8 cellular contexts compared by ENCODE assay signal in the genomic region with DNA sequence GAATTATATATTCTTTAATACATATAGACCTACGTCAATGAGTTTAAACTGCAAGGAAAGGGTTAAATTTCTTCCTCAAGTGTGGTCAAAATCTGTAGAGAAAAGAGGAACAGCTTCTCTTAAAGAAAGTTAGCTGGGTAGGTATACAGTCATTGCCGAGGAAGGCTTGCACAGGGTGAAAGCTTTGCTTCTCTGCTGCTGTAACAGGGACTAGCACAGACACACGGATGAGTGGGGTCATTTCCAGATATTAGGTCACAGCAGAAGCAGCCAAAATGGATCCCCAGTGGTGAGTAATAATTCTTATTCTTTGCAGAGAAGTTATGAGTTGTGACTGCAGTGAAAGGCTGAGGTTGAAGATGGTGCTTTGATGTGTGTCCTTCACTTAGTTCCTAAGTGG. TPM values are rescaled to one million over a fixed set of nuclear protein-coding genes. Genes with fewer than 3 reads are reported as not detected.
DNase-seq lines count a peak whose midpoint lies in the region; ATAC-seq, FAIRE-seq and TF ChIP-seq lines count a peak whose summit lies in the region.

A gene with protein sequence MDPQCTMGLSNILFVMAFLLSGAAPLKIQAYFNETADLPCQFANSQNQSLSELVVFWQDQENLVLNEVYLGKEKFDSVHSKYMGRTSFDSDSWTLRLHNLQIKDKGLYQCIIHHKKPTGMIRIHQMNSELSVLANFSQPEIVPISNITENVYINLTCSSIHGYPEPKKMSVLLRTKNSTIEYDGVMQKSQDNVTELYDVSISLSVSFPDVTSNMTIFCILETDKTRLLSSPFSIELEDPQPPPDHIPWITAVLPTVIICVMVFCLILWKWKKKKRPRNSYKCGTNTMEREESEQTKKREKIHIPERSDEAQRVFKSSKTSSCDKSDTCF (plus strand): TSS at position 148 of the 400 bp plus-strand sequence. CDS start 128 bp downstream, at position 276.

- no peaks in the 10 kb centered on the region for H3K27me3 ChIP-seq in right cardiac atrium (ENCODE audit: control insufficient read depth, insufficient read depth)
- H3K27me3 ChIP-seq in CD8-positive, alpha-beta memory T cell (ENCODE audit: insufficient read depth, low read length, poor library complexity, severe bottlenecking): peaks cover 3% of the 10 kb centered on the region
- H3K27me3 ChIP-seq in vagina: no peaks in the 10 kb centered on the region

- peak within 1 kb of the TSS; percentile 2 to 47 (median 46) for H3K27ac Mint-ChIP-seq in IgD-negative memory B cell
- no peak within 1 kb of the TSS for H3K27ac Mint-ChIP-seq in CD8-positive, alpha-beta memory T cell

- peaks cover 3% of the 10 kb centered on the region for H3K27me3 Mint-ChIP-seq in IgD-negative memory B cell
- H3K27me3 Mint-ChIP-seq in CD8-positive, alpha-beta memory T cell: peaks cover 5 to 41% of the 10 kb centered on the region in 2 donors

- H3K4me3 ChIP-seq in right cardiac atrium (ENCODE audit: low read length) (peak within 1 kb of the TSS; percentile 20), vagina (no peak within 1 kb of the TSS)
- H3K4me3 ChIP-seq in CD8-positive, alpha-beta memory T cell (ENCODE audit: low read length): no peak within 1 kb of the TSS

- H3K9me3 Mint-ChIP-seq in IgD-negative memory B cell: no peaks in the 10 kb centered on the region
- H3K9me3 Mint-ChIP-seq in CD8-positive, alpha-beta memory T cell: peaks cover 0 to 1% (median 0%) of the 10 kb centered on the region in 5 donors

- FAIRE-seq in GM12892 (lab: Jason Lieb, UNC): peak; percentile 96

- no peaks in the 10 kb centered on the region for H3K36me3 ChIP-seq in CD8-positive, alpha-beta memory T cell (ENCODE audit: insufficient read depth, low read length)
- no peaks in the 10 kb centered on the region for H3K36me3 ChIP-seq in vagina

- peaks cover 25% of the 10 kb centered on the region for H3K36me3 Mint-ChIP-seq in IgD-negative memory B cell
- H3K36me3 Mint-ChIP-seq in CD8-positive, alpha-beta memory T cell: no peaks in the 10 kb centered on the region

- no peaks in the 10 kb centered on the region for H3K4me1 ChIP-seq in right cardiac atrium (ENCODE audit: control insufficient read depth, insufficient read depth, low read length)
- no peaks in the 10 kb centered on the region for H3K4me1 ChIP-seq in CD8-positive, alpha-beta memory T cell (ENCODE audit: insufficient read depth, low read length)
- no peaks in the 10 kb centered on the region for H3K4me1 ChIP-seq in vagina

- TF ChIP-seq POLR2A in GM12892 (IDR thresholded peaks at IDR 0.05; ENCODE audit: low read depth, low read length) (peak; percentile 64), vagina (IDR thresholded peaks at IDR 0.05) (no peak)

- H3K4me1 Mint-ChIP-seq in IgD-negative memory B cell: peaks cover 24 to 46% (median 39%) of the 10 kb centered on the region in 3 donors
- no peaks in the 10 kb centered on the region for H3K4me1 Mint-ChIP-seq in CD8-positive, alpha-beta memory T cell

- peak; percentile 28 for DNase-seq in GM12892 (ENCODE audit: insufficient read length)
- no peak for DNase-seq in right cardiac atrium
- no peak for DNase-seq in cerebellar cortex (ENCODE audit: low spot score)
- no peak for DNase-seq in CD8-positive, alpha-beta memory T cell
- DNase-seq in vagina (ENCODE audit: extremely low spot score in 2 of 2): no peak
- DNase-seq in NCI-H2227 treated with DMSO at 0.1 percent for 48 hours (lab: John Stamatoyannopoulos, UW): no peak

- H3K27ac ChIP-seq in right cardiac atrium (ENCODE audit: low read length) (no peak within 1 kb of the TSS), vagina (no peak within 1 kb of the TSS)
- H3K27ac ChIP-seq in CD8-positive, alpha-beta memory T cell (ENCODE audit: low read depth, low read length): no peak within 1 kb of the TSS

- no peak for TF ChIP-seq CTCF in vagina (IDR thresholded peaks at IDR 0.05)

- no peaks in the 10 kb centered on the region for H3K9me3 ChIP-seq in right cardiac atrium (ENCODE audit: control insufficient read depth, low read length)
- H3K9me3 ChIP-seq in CD8-positive, alpha-beta memory T cell (ENCODE audit: low read length): no peaks in the 10 kb centered on the region
- H3K9me3 ChIP-seq in vagina: no peaks in the 10 kb centered on the region

- POLR2A ChIA-PET in CD8-positive, alpha-beta memory T cell (lab: Charles Lee): no interaction called here

- 43% methylated on average over 3 of the region's 3 CpGs for WGBS in right cardiac atrium

- intact Hi-C loops in right cardiac atrium (cut with DNase I) (no loop called here), vagina (cut with DNase I) (no loop called here)

- peak within 1 kb of the TSS; percentile 53 to 96 (median 88) for H3K4me3 Mint-ChIP-seq in IgD-negative memory B cell
- no peak within 1 kb of the TSS for H3K4me3 Mint-ChIP-seq in CD8-positive, alpha-beta memory T cell

- CTCF ChIA-PET in CD8-positive, alpha-beta memory T cell (lab: Charles Lee): interaction anchor here (0.6 kb wide), 1 partner anchor 272 kb away, joined by 3 read pairs; no protein-coding TSS in a partner anchor

- ATAC-seq in GM21528 (IDR thresholded peaks at IDR 0.05; ENCODE audit: low FRiP score, unreplicated experiment) (peak; percentile 90), right cardiac atrium (peak in 1 of 2 donors; percentile 59)

RNA-seq across cellular contexts. Expression of the gene that starts here (rescaled TPM):
- polyA plus RNA-seq in GM12892 (2012; ENCODE audit: missing spikeins): 21.2 TPM
- polyA plus RNA-seq in IgD-negative memory B cell: 85.1 TPM
- total RNA-seq in right cardiac atrium: 1 to 10 TPM; 3.1 to 5.4 (median 5.1) TPM
- polyA plus RNA-seq in right cardiac atrium: 0.91 TPM
- total RNA-seq in CD8-positive, alpha-beta memory T cell: 1 to 10 TPM in 1 of 2 experiments, under 1 TPM in 1; 0.95 to 1.2 TPM
- polyA plus RNA-seq in CD8-positive, alpha-beta memory T cell: not detected
- total RNA-seq in vagina: 0.98 TPM

Comparison
In these comparisons a context has a peak if more than half of its experiments do, and no peak if none do; other contexts are left out.
1. RNA of the gene that starts here (polyA plus RNA-seq): 85.1 TPM in IgD-negative memory B cell (single experiment); 0.91 TPM in right cardiac atrium (single experiment) and not detected in CD8-positive, alpha-beta memory T cell (single experiment); every median in the first group is over 10 times any median in the second.
2. H3K27ac Mint-ChIP-seq: peak in IgD-negative memory B cell (3 of 3); none in CD8-positive, alpha-beta memory T cell (0 of 8).
3. H3K4me3 Mint-ChIP-seq: peak in IgD-negative memory B cell (4 of 4); none in CD8-positive, alpha-beta memory T cell (0 of 7).